12 cellular contexts compared by ENCODE assay signal in the genomic region with DNA sequence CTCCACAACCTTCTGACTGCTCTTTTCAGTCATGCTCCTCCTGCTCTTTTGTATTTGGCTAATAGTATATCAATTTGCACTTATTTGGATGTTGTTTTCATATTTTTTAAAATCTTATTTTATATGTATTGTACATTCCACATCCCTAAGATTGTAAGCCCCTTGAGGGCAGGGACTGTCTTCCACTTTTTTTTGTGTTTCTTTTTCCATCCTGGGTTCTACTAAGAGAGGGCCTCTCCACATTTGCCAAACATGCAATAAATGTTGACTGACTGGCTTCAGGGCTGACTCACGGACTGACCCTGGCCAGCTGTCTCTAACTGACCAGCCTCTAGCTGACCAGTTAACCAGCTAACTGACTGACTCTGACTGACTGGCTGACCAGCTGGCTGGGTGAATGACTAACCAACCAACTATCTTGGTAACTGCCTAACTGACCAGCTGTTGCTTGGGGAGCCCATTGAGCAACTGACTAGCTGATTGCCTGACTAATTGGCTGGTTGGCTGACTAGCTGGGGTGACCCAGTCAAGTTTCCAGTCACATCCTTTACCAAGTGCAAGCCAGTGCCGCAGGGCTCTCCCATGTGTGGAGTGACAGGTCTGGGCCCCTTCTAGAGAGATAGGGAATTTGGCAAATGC. TPM values are rescaled to one million over a fixed set of nuclear protein-coding genes. Genes with fewer than 3 reads are reported as not detected.
DNase-seq lines count a peak whose midpoint lies in the region; ATAC-seq lines count a peak whose summit lies in the region.
"Had no signal": no experiment of that assay in that cellular context is flagged by ENCODE, and none has a peak within 500 bp of the region (broad histone marks: within the 10 kb centered on the region; RNA-seq: fewer than 3 reads in every experiment).

No MANE protein-coding gene starts in this region.

- DNase-seq in H7 (peak; percentile 9), amniotic epithelial cell (ENCODE audit: low read depth) (peak; percentile 58), glomerular visceral epithelial cell (ENCODE audit: extremely low spot score) (peak; percentile 52), NOMO-1 (lab: John Stamatoyannopoulos, UW; ENCODE audit: unreplicated experiment in 2 of 2) (no peak), medulla oblongata (ENCODE audit: extremely low spot score) (no peak), NCI-H1694 (lab: John Stamatoyannopoulos, UW) (no peak)
- DNase-seq: activated CD8-positive, alpha-beta memory T cell treated with anti-CD3 and anti-CD28 coated beads, Interleukin-2, amount 50 U/mL, for 48 hours; central memory CD4-positive, alpha-beta T cell; NCI-H69; occipital lobe had no signal

- H3K27me3 ChIP-seq in H7 (ENCODE audit: control insufficient read depth, insufficient read depth, low read length) (no peaks in the 10 kb centered on the region), stomach smooth muscle (ENCODE audit: control insufficient read depth in 1 of 2, insufficient read depth in 2 of 2, low read length in 2 of 2) (no peaks in the 10 kb centered on the region)

- H3K9ac ChIP-seq in stomach smooth muscle (ENCODE audit: low read length in 2 of 2) = no peak overlapping the region

- H3K4me1 ChIP-seq in stomach smooth muscle (ENCODE audit: control insufficient read depth, insufficient read depth, low read length) = peaks cover 64% of the 10 kb centered on the region

- H3K4me3 ChIP-seq in H7 (ENCODE audit: insufficient read depth, low read depth, low read length) (no peak overlapping the region), stomach smooth muscle (ENCODE audit: low read length in 2 of 2) (no peak overlapping the region)

- no peaks in the 10 kb centered on the region for H3K9me3 ChIP-seq in stomach smooth muscle (ENCODE audit: control insufficient read depth in 2 of 2, low read length in 2 of 2)

- no peak for ATAC-seq in HG03469 (IDR thresholded peaks at IDR 0.05; ENCODE audit: unreplicated experiment)

- H3K27ac ChIP-seq in stomach smooth muscle (ENCODE audit: low read length) = peak overlapping the region; percentile 76

- H3K36me3 ChIP-seq in H7 (replicated peaks; ENCODE audit: control insufficient read depth, insufficient read depth, low read length) (no peaks in the 10 kb centered on the region), stomach smooth muscle (ENCODE audit: control insufficient read depth in 2 of 2, insufficient read depth in 2 of 2, low read length in 2 of 2) (peaks cover 55 to 56% of the 10 kb centered on the region in 2 donors)

RNA-seq across cellular contexts. Expression of a gene that starts 16.1 kb away (rescaled TPM):
- 5.5 and 6.9 TPM in 2 replicates for total RNA-seq in H7 (2014; rRNA removed; shearing (Covaris generic))

RNA-seq across cellular contexts. Expression of a gene that starts 57.8 kb away (rescaled TPM):
- 49.1 and 54.3 TPM in 2 replicates for total RNA-seq in H7 (2014; rRNA removed; shearing (Covaris generic))

Comparison
In these comparisons a context has a peak if more than half of its experiments do, and no peak if none do; other contexts are left out.
1. DNase-seq: peak in H7 (single experiment), amniotic epithelial cell (single experiment) and glomerular visceral epithelial cell (single experiment); none in NOMO-1 (0 of 2), medulla oblongata (single experiment) and NCI-H1694 (single experiment).